In the genomic region with DNA sequence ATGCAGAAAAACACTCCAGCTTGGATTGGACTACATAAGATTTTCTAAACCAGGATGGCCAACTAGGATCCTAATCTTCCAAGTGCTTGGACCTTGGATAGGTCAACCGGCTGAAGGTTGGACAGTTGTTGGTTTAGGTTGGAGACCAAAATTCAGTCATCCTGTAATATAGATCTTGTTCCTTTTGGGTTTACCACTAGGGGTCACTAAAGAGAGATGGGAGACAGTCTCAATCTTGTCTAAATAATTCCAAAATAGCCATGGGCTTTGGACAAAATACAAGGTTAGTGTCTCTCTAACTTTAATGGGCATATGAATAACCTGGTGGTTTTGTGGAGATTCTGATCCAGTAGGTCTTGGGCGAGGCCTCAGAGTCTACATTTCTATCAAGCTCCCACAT, we compare ENCODE assay signal across 8 cellular contexts.
DNase-seq lines count a peak whose midpoint lies in the region; ATAC-seq, FAIRE-seq and TF ChIP-seq lines count a peak whose summit lies in the region.

No MANE protein-coding gene starts in this region.

- 15% methylated on average over 1 of the region's 2 CpGs for WGBS in right lobe of liver (ENCODE audit: insufficient coverage, low coverage, low lambda C conversion rate, missing lambda C conversion rate)

- FAIRE-seq in A204.1 (lab: Jason Lieb, UNC), result peak; percentile 80
- peak; percentile 80 for FAIRE-seq in GM12892 (lab: Jason Lieb, UNC)

- H3K27ac ChIP-seq in right lobe of liver, result no peak overlapping the region

- H3K9me3 ChIP-seq in right lobe of liver, result no peaks in the 10 kb centered on the region

- TF ChIP-seq CTCF in right lobe of liver (IDR thresholded peaks at IDR 0.05), result peak; percentile 74 to 81 (median 79)

- intact Hi-C loops in right lobe of liver (cut with DNase I), result no loop called here

- no peaks in the 10 kb centered on the region for H3K4me1 ChIP-seq in right lobe of liver

- no peak for TF ChIP-seq POLR2A in GM12892 (IDR thresholded peaks at IDR 0.05; ENCODE audit: low read depth, low read length)
- no peak for TF ChIP-seq POLR2A in right lobe of liver (IDR thresholded peaks at IDR 0.05)

- ATAC-seq in right lobe of liver, result peak; percentile 83 to 90 (median 87)

- no peaks in the 10 kb centered on the region for H3K27me3 ChIP-seq in right lobe of liver

- DNase-seq in GM12892 (ENCODE audit: insufficient read length) (no peak), NCI-H2196 treated with DMSO at 0.1 percent for 48 hours (lab: John Stamatoyannopoulos, UW; ENCODE audit: unreplicated experiment) (peak; percentile 27), right lobe of liver (no peak), activated gamma-delta T cell (lab: John Stamatoyannopoulos, UW) (no peak), occipital lobe (lab: John Stamatoyannopoulos, UW) (no peak)
- peak; percentile 10 for DNase-seq in central memory CD4-positive, alpha-beta T cell
- no peak for DNase-seq in activated CD4-positive, alpha-beta T cell treated with anti-CD3 and anti-CD28 coated beads for 1 hour

- no peaks in the 10 kb centered on the region for H3K36me3 ChIP-seq in right lobe of liver

- no peak overlapping the region for H3K4me3 ChIP-seq in right lobe of liver

Comparison
In these comparisons a context has a peak if more than half of its experiments do, and no peak if none do; other contexts are left out.
1. DNase-seq: peak in NCI-H2196 treated with DMSO at 0.1 percent for 48 hours (single experiment) and central memory CD4-positive, alpha-beta T cell (single experiment); none in GM12892 (single experiment), right lobe of liver (0 of 3), activated CD4-positive, alpha-beta T cell treated with anti-CD3 and anti-CD28 coated beads for 1 hour (single experiment), activated gamma-delta T cell (single experiment) and occipital lobe (single experiment).